ENCODE assay signal across 1 cellular context in genomic region chr5:134638760-134639201, GRCh38.
TF ChIP-seq lines count a peak whose summit lies in the region.

No MANE protein-coding gene starts in this region.

TF ChIP-seq in HepG2, 621 proteins besides CTCF, POLR2A, EP300 and RAD21 (continued from another document and continues in another):
- TF ChIP-seq MNT (IDR thresholded peaks at IDR 0.05) (peak; percentile 12; the same call in 1 of the 2 replicates), RFXAP (CRISPR knock-in tag; IDR thresholded peaks at IDR 0.05; ENCODE audit: borderline replicate concordance) (0 out of 2 replicates have a peak, but pooled peaks have one; percentile 38), TARDBP (CRISPR knock-in tag; IDR thresholded peaks at IDR 0.05) (peak; percentile 74; the same call in 1 of the 2 replicates), MAZ (IDR thresholded peaks at IDR 0.05; ENCODE audit: borderline replicate concordance, low read depth, low read length) (no peak), MAZ (CRISPR knock-in tag; IDR thresholded peaks at IDR 0.05; ENCODE audit: low read depth) (no peak), ZNF496 (CRISPR knock-in tag; IDR thresholded peaks at IDR 0.05; ENCODE audit: insufficient replicate concordance) (no peak), ZNF781 (CRISPR knock-in tag; IDR thresholded peaks at IDR 0.05; ENCODE audit: borderline replicate concordance, not compliant biosample characterization) (no peak), MIER3 (CRISPR knock-in tag; IDR thresholded peaks at IDR 0.05; ENCODE audit: borderline replicate concordance) (peak; percentile 48; the same call in 1 of the 2 replicates), MIER2 (CRISPR knock-in tag; IDR thresholded peaks at IDR 0.05) (0 out of 2 replicates have a peak, but pooled peaks have one; percentile 11), MAFK (conservative IDR thresholded peaks at IDR 0.05 in 1 of 2, IDR thresholded peaks at IDR 0.05 in 1 of 2; ENCODE audit: low read length in 2 of 2) (no peak), ZNF10 (CRISPR knock-in tag; IDR thresholded peaks at IDR 0.05; ENCODE audit: borderline replicate concordance, low read depth) (no peak), GABPB1 (CRISPR knock-in tag; IDR thresholded peaks at IDR 0.05) (peak; percentile 46), KDM6A (CRISPR knock-in tag; IDR thresholded peaks at IDR 0.05; ENCODE audit: low read depth) (peak; percentile 82), ATF4 (CRISPR knock-in tag; IDR thresholded peaks at IDR 0.05) (peak in 1 of 2 experiments; percentile 71; a peak in 2 of 4 replicates), FUBP1 (CRISPR knock-in tag; IDR thresholded peaks at IDR 0.05; ENCODE audit: borderline replicate concordance) (no peak), SAP130 (CRISPR knock-in tag; IDR thresholded peaks at IDR 0.05; ENCODE audit: low read depth) (peak; percentile 75), PRDM10 (CRISPR knock-in tag; IDR thresholded peaks at IDR 0.05; ENCODE audit: low read depth) (0 out of 2 replicates have a peak, but pooled peaks have one; percentile 26), YY1 (IDR thresholded peaks at IDR 0.05; ENCODE audit: insufficient read depth, insufficient replicate concordance, low read depth, low read length) (peak; percentile 48), TMF1 (CRISPR knock-in tag; IDR thresholded peaks at IDR 0.05; ENCODE audit: low read depth) (no peak), NBN (conservative IDR thresholded peaks at IDR 0.05) (no peak), ELF3 (CRISPR knock-in tag; IDR thresholded peaks at IDR 0.05) (peak; percentile 59), ZNF687 (CRISPR knock-in tag; IDR thresholded peaks at IDR 0.05) (peak; percentile 44; the same call in 1 of the 2 replicates), ZFY (CRISPR knock-in tag; IDR thresholded peaks at IDR 0.05) (0 out of 2 replicates have a peak, but pooled peaks have one; percentile 24), TCF7 (IDR thresholded peaks at IDR 0.05; ENCODE audit: low read depth) (peak; percentile 15; the same call in 1 of the 2 replicates), ZNF788 (CRISPR knock-in tag; IDR thresholded peaks at IDR 0.05; ENCODE audit: borderline replicate concordance) (peak; percentile 34; the same call in 1 of the 2 replicates), ZNF7 (CRISPR knock-in tag; IDR thresholded peaks at IDR 0.05) (no peak), SALL1 (CRISPR knock-in tag; IDR thresholded peaks at IDR 0.05) (peak; percentile 81), NFYC (CRISPR knock-in tag; IDR thresholded peaks at IDR 0.05) (no peak), MIXL1 (CRISPR knock-in tag; IDR thresholded peaks at IDR 0.05) (peak; percentile 85; the same call in 1 of the 2 replicates), TFDP2 (CRISPR knock-in tag; IDR thresholded peaks at IDR 0.05) (peak; percentile 37; the same call in 1 of the 2 replicates), HOXA5 (CRISPR knock-in tag; IDR thresholded peaks at IDR 0.05) (peak; percentile 98), ZNF574 (CRISPR knock-in tag; IDR thresholded peaks at IDR 0.05) (peak; percentile 77), GABPA (IDR thresholded peaks at IDR 0.05; ENCODE audit: low read depth, low read length) (no peak), GABPA (CRISPR knock-in tag; IDR thresholded peaks at IDR 0.05; ENCODE audit: low read depth) (peak; percentile 62), FOXJ3 (CRISPR knock-in tag; IDR thresholded peaks at IDR 0.05; ENCODE audit: borderline replicate concordance) (peak; percentile 73; the same call in 1 of the 2 replicates), MTA1 (CRISPR knock-in tag; IDR thresholded peaks at IDR 0.05; ENCODE audit: borderline replicate concordance) (peak; percentile 64), SOX5 (CRISPR knock-in tag; IDR thresholded peaks at IDR 0.05; ENCODE audit: borderline replicate concordance) (peak; percentile 98), ZNF629 (CRISPR knock-in tag; conservative IDR thresholded peaks at IDR 0.05) (peak; percentile 14; the same call in 1 of the 2 replicates), MYPOP (CRISPR knock-in tag; IDR thresholded peaks at IDR 0.05) (no peak), ADNP (CRISPR knock-in tag; IDR thresholded peaks at IDR 0.05) (peak; percentile 95), FOXP4 (CRISPR knock-in tag; IDR thresholded peaks at IDR 0.05) (peak; percentile 81), NR2F6 (IDR thresholded peaks at IDR 0.05) (peak; percentile 52), NR2F6 (CRISPR knock-in tag; IDR thresholded peaks at IDR 0.05) (no peak; the same call in 1 of the 2 replicates)
